In the genomic region with DNA sequence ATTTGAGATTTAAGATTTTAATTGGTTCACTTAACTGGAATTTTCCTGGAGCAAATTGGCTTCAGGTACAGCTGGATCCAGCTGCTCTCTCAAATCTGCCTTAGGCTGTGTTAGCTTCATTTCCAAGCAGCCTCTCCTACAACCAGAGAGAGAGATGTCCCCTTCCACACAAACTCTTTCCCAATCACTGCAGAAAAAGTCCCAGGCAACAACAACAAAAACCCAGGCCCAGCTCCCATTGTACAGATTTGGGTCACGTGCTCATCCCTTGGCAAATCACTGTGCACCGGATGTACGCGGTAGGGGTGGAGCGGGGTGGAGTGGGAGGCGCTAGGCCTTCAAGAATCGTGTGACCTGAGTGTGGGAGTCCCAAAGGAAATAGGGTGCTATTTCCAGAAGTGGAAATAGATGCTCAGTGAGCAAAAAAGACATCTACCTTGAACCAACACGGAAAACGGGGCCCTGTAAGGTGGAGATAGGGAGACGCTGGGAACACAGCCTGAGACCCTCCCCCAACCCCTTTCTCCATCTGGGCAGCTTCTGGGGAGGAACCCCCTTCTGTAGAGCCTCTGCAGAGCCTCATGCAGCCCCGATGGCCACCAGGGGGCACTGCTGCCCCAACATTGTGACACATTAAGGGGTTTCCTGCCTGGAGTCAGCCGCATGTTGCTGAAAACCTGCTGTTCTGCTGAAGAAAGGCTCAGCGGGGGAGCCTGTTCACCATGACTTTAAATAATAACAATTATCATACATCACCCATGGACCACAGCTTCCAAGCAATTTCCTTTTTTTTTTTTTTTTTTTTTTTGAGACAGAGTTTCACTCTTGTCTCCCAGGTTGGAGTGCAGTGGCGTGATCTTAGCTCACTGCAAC, we compare ENCODE assay signal across 2 cellular contexts.
A peak's percentile ranks its signal among the peaks of the same experiment; 100 is the strongest.
TF ChIP-seq lines count a peak whose summit lies in the region.

No MANE protein-coding gene starts in this region.

TF ChIP-seq in A549, 52 proteins besides CTCF, POLR2A, EP300 and RAD21:
- TF ChIP-seq CEBPB (IDR thresholded peaks at IDR 0.05) (0 out of 4 replicates have a peak, but pooled peaks of 1 of the 2 experiments have one; percentile 33), USF2 (IDR thresholded peaks at IDR 0.05) (peak; percentile 90), NFE2L2 (conservative IDR thresholded peaks at IDR 0.05; ENCODE audit: low read length) (no peak), KDM5A (IDR thresholded peaks at IDR 0.05) (peak; percentile 68), MAX (IDR thresholded peaks at IDR 0.05) (peak; percentile 64), SMC3 (IDR thresholded peaks at IDR 0.05) (peak; percentile 83), FOXS1 (CRISPR knock-in tag; IDR thresholded peaks at IDR 0.05) (no peak), MAFK (IDR thresholded peaks at IDR 0.05; ENCODE audit: partially characterized antibody) (peak; percentile 13)
- TF ChIP-seq, protein P1, sequence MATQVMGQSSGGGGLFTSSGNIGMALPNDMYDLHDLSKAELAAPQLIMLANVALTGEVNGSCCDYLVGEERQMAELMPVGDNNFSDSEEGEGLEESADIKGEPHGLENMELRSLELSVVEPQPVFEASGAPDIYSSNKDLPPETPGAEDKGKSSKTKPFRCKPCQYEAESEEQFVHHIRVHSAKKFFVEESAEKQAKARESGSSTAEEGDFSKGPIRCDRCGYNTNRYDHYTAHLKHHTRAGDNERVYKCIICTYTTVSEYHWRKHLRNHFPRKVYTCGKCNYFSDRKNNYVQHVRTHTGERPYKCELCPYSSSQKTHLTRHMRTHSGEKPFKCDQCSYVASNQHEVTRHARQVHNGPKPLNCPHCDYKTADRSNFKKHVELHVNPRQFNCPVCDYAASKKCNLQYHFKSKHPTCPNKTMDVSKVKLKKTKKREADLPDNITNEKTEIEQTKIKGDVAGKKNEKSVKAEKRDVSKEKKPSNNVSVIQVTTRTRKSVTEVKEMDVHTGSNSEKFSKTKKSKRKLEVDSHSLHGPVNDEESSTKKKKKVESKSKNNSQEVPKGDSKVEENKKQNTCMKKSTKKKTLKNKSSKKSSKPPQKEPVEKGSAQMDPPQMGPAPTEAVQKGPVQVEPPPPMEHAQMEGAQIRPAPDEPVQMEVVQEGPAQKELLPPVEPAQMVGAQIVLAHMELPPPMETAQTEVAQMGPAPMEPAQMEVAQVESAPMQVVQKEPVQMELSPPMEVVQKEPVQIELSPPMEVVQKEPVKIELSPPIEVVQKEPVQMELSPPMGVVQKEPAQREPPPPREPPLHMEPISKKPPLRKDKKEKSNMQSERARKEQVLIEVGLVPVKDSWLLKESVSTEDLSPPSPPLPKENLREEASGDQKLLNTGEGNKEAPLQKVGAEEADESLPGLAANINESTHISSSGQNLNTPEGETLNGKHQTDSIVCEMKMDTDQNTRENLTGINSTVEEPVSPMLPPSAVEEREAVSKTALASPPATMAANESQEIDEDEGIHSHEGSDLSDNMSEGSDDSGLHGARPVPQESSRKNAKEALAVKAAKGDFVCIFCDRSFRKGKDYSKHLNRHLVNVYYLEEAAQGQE (IDR thresholded peaks at IDR 0.05) = no peak

TF ChIP-seq in H1, 55 proteins besides CTCF, POLR2A, EP300 and RAD21:
- TF ChIP-seq TAF1 (IDR thresholded peaks at IDR 0.05; ENCODE audit: low read depth, low read length) = 0 out of 2 replicates have a peak, but pooled peaks have one; percentile 22
- TF ChIP-seq TCF12 (IDR thresholded peaks at IDR 0.05; ENCODE audit: low read depth, low read length) = 0 out of 2 replicates have a peak, but pooled peaks have one; percentile 36
- TF ChIP-seq CHD2 (IDR thresholded peaks at IDR 0.05; ENCODE audit: low read length) = no peak; the same call in 1 of the 2 replicates
- TF ChIP-seq MAX (IDR thresholded peaks at IDR 0.05) = peak; percentile 82
- peak; percentile 74 for TF ChIP-seq CEBPB (IDR thresholded peaks at IDR 0.05; ENCODE audit: low read depth, low read length)
- TF ChIP-seq SIN3A (conservative IDR thresholded peaks at IDR 0.05 in 1 of 2, IDR thresholded peaks at IDR 0.05 in 1 of 2; ENCODE audit: low read depth in 1 of 2, low read length in 2 of 2) = peak; percentile 40 to 78; a peak in 2 of 4 replicates
- TF ChIP-seq YY1 (IDR thresholded peaks at IDR 0.05; ENCODE audit: low read depth, low read length) = peak; percentile 48; the same call in 1 of the 2 replicates
- TF ChIP-seq CHD7 (IDR thresholded peaks at IDR 0.05; ENCODE audit: insufficient replicate concordance, low read length) = no peak
- TF ChIP-seq RXRA (IDR thresholded peaks at IDR 0.05; ENCODE audit: insufficient read depth, low read depth, low read length) = peak; percentile 76; the same call in 1 of the 2 replicates
- TF ChIP-seq SP4 (IDR thresholded peaks at IDR 0.05; ENCODE audit: low read length) = no peak
- no peak for TF ChIP-seq RFX5 (IDR thresholded peaks at IDR 0.05; ENCODE audit: borderline replicate concordance, low read depth, low read length)
- TF ChIP-seq USF2 (IDR thresholded peaks at IDR 0.05; ENCODE audit: low read length) = peak; percentile 84
- TF ChIP-seq KDM1A (IDR thresholded peaks at IDR 0.05; ENCODE audit: borderline replicate concordance, low read length) = peak; percentile 95
- peak; percentile 75 for TF ChIP-seq ASH2L (IDR thresholded peaks at IDR 0.05; ENCODE audit: low read length)
- peak; percentile 35; the same call in 1 of the 2 replicates for TF ChIP-seq GABPA (IDR thresholded peaks at IDR 0.05; ENCODE audit: borderline replicate concordance, insufficient read depth, low read length)
- peak; percentile 35; the same call in 1 of the 2 replicates for TF ChIP-seq TBP (IDR thresholded peaks at IDR 0.05; ENCODE audit: low read depth, low read length)
